1 cellular context compared by ENCODE assay signal in the genomic region with DNA sequence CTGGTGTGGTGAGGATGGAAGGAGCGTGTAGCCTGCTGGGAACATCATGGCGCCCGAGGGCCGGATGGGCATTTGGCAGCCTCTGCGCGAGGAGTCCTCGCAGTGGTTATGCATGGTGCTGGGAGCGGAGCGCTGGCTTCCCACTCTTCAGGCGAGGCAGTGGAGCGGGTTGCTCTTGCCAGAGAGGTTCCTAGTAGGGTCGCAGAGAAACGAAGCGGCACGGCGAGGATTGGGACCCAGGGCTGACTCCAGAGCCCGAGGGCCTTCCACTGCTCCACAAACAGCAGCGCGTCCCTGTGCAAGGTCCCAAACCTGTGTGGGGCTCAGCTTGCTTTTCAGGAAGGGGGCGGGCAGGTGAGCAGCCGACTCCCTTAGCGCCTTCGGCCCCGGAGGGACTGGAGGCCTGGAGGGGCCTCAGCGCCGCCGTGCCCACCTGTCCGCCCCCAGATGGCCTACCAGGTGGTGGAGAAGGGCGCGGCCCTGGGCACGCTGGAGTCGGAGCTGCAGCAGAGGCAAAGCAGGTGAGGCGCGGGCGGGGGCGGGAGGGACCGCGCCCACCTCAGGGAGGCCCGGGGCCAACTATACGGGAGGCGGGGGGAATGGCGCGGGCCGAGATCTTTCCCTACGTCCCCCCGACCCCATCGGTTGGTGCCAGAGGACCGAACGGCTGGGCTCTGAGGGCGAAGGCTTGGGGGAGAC.
A peak's percentile ranks its signal among the peaks of the same experiment; 100 is the strongest.
TF ChIP-seq lines count a peak whose summit lies in the region.

No MANE protein-coding gene starts in this region.

TF ChIP-seq in GM12878, 131 proteins besides CTCF, POLR2A, EP300 and RAD21:
- TF ChIP-seq EGR1 (IDR thresholded peaks at IDR 0.05; ENCODE audit: borderline replicate concordance in 1 of 2, low read depth in 2 of 2, low read length in 2 of 2) = 0 out of 3 replicates have a peak, but pooled peaks of 1 of the 2 experiments have one; percentile 6
- TF ChIP-seq, protein P1, sequence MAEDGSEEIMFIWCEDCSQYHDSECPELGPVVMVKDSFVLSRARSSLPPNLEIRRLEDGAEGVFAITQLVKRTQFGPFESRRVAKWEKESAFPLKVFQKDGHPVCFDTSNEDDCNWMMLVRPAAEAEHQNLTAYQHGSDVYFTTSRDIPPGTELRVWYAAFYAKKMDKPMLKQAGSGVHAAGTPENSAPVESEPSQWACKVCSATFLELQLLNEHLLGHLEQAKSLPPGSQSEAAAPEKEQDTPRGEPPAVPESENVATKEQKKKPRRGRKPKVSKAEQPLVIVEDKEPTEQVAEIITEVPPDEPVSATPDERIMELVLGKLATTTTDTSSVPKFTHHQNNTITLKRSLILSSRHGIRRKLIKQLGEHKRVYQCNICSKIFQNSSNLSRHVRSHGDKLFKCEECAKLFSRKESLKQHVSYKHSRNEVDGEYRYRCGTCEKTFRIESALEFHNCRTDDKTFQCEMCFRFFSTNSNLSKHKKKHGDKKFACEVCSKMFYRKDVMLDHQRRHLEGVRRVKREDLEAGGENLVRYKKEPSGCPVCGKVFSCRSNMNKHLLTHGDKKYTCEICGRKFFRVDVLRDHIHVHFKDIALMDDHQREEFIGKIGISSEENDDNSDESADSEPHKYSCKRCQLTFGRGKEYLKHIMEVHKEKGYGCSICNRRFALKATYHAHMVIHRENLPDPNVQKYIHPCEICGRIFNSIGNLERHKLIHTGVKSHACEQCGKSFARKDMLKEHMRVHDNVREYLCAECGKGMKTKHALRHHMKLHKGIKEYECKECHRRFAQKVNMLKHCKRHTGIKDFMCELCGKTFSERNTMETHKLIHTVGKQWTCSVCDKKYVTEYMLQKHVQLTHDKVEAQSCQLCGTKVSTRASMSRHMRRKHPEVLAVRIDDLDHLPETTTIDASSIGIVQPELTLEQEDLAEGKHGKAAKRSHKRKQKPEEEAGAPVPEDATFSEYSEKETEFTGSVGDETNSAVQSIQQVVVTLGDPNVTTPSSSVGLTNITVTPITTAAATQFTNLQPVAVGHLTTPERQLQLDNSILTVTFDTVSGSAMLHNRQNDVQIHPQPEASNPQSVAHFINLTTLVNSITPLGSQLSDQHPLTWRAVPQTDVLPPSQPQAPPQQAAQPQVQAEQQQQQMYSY (CRISPR knock-in tag; IDR thresholded peaks at IDR 0.05) = no peak
